ENCODE assay signal across 9 cellular contexts in the genomic region with DNA sequence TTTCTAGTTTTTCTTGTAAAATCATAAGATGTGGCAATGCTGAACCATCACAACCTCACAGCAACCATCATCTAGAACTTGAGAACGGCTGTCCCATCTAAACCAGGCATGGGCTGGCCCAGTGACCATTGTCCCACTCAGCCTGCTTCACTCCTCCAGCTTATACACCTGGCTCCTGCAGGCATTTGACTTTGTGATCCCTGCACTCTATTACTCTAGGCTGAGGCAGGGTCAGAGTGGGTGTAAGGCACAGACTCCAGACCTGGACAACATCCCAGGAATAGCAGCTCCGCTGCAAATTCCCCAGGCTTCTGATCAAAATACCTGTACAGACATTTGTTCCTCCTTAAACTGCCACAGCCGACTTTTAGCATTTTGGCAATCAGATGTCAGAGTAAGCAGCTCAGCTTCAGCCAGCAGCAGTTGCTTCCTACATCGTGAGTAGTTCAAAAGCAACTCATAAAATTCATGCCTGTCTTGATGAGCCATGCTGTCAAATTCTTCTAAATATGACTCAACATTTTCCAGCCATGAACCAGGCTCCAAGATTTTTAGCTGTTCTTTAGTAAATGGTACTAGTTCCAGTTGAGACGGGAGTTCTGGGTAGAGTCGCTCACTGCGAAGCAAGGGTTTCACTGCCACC. TPM values are rescaled to one million over a fixed set of nuclear protein-coding genes. Genes with fewer than 3 reads are reported as not detected.
A peak's percentile ranks its signal among the peaks of the same experiment; 100 is the strongest.
DNase-seq lines count a peak whose midpoint lies in the region; ATAC-seq and TF ChIP-seq lines count a peak whose summit lies in the region.
"Had no signal": no experiment of that assay in that cellular context is flagged by ENCODE, and none has a peak within 500 bp of the region (broad histone marks: within the 10 kb centered on the region; RNA-seq: fewer than 3 reads in every experiment).

No MANE protein-coding gene starts in this region.

- H3K36me3 Mint-ChIP-seq in progenitor cell of endocrine pancreas (ENCODE audit: insufficient read depth), result peaks cover 25% of the 10 kb centered on the region

- TF ChIP-seq CTCF in epithelial cell of proximal tubule (conservative IDR thresholded peaks at IDR 0.05; ENCODE audit: low read depth, low read length) (no peak), progenitor cell of endocrine pancreas (IDR thresholded peaks at IDR 0.05; ENCODE audit: unreplicated experiment) (no peak)

- DNase-seq in ELR (ENCODE audit: low read depth), result peak; percentile 97
- peak; percentile 92 for DNase-seq in RKO (ENCODE audit: low spot score)
- peak; percentile 76 for DNase-seq in epithelial cell of proximal tubule (ENCODE audit: low read depth)
- no peak for DNase-seq in progenitor cell of endocrine pancreas (ENCODE audit: low spot score, unreplicated experiment)
- no peak for DNase-seq in stimulated activated CD4-positive, alpha-beta T cell treated with anti-CD3 and anti-CD28 coated beads, Interleukin-1b, Interleukin-23, amount 100 ng/mL, for 48 hours
- DNase-seq in activated gamma-delta T cell (lab: John Stamatoyannopoulos, UW), result no peak
- DNase-seq in SKM-1 treated with dmso at 0.1 percent for 144 hours (lab: John Stamatoyannopoulos, UW; ENCODE audit: unreplicated experiment), result no peak
- DNase-seq: OCI-M1 had no signal

- peak overlapping the region; percentile 53 for H3K27ac Mint-ChIP-seq in progenitor cell of endocrine pancreas

- no peaks in the 10 kb centered on the region for H3K4me1 Mint-ChIP-seq in progenitor cell of endocrine pancreas (ENCODE audit: low read depth)

- no peaks in the 10 kb centered on the region for H3K9me3 Mint-ChIP-seq in progenitor cell of endocrine pancreas (ENCODE audit: low read depth)

- no peak overlapping the region for H3K4me3 ChIP-seq in epithelial cell of proximal tubule (ENCODE audit: low read depth, low read length)

- H3K4me3 Mint-ChIP-seq in progenitor cell of endocrine pancreas (ENCODE audit: low read depth), result no peak overlapping the region

- ATAC-seq in GM18909 (IDR thresholded peaks at IDR 0.05; ENCODE audit: poor library complexity, unreplicated experiment), result no peak

- H3K27me3 Mint-ChIP-seq in progenitor cell of endocrine pancreas, result no peaks in the 10 kb centered on the region

RNA-seq across cellular contexts. Expression of a gene that starts 12.9 kb away (rescaled TPM):
- total RNA-seq in epithelial cell of proximal tubule (10.7 and 13.6 TPM in 2 replicates), progenitor cell of endocrine pancreas (35.3 and 38.3 TPM in 2 replicates)

Comparison
In these comparisons a context has a peak if more than half of its experiments do, and no peak if none do; other contexts are left out.
1. DNase-seq: peak in ELR (single experiment), RKO (single experiment) and epithelial cell of proximal tubule (single experiment); none in progenitor cell of endocrine pancreas (single experiment), stimulated activated CD4-positive, alpha-beta T cell treated with anti-CD3 and anti-CD28 coated beads, Interleukin-1b, Interleukin-23, amount 100 ng/mL, for 48 hours (single experiment), activated gamma-delta T cell (single experiment) and SKM-1 treated with dmso at 0.1 percent for 144 hours (single experiment).